Comparison of ENCODE assay signal across 8 cellular contexts in genomic region chr2:219521066-219521880, GRCh38. TPM values are rescaled to one million over a fixed set of nuclear protein-coding genes. Genes with fewer than 3 reads are reported as not detected.
A peak's percentile ranks its signal among the peaks of the same experiment; 100 is the strongest.
DNase-seq lines count a peak whose midpoint lies in the region; ATAC-seq and TF ChIP-seq lines count a peak whose summit lies in the region.

No MANE protein-coding gene starts in this region.

- no TSS peak for BruUV-seq in IMR-90 (replicated peaks; lab: Mats Ljungman, UMichigan)

- POLR2A ChIA-PET in IMR-90 (lab: Charles Lee; ENCODE audit: unreplicated experiment) = no interaction called here

- H2BK120ac ChIP-seq in IMR-90 (ENCODE audit: low read depth, low read length) = peak overlapping the region; percentile 71

- dilution Hi-C loops in IMR-90 (cut with HindIII; ENCODE audit: low sequenced_read_pairs, unreplicated experiment) = no loop called here

- peak overlapping the region; percentile 15; the same call in 2 of the 3 replicates for H2BK15ac ChIP-seq in IMR-90 (ENCODE audit: low read depth, low read length)

- H3K4me1 ChIP-seq in DOHH2 (ENCODE audit: control insufficient read depth, low read length) (no peaks in the 10 kb centered on the region), IMR-90 (ENCODE audit: control insufficient read depth, insufficient read depth, low read length) (peaks cover 16% of the 10 kb centered on the region), tibial artery (peaks cover 0 to 25% (median 19%) of the 10 kb centered on the region in 4 donors)

- DNase-seq in IMR-90 (peak; percentile 37), hepatic stellate cell (ENCODE audit: low spot score) (peak; percentile 82), tibial artery (no peak), GDM1 (lab: John Stamatoyannopoulos, UW) (no peak)
- no peak for DNase-seq in activated CD4-positive, CD25-positive, alpha-beta regulatory T cell treated with anti-CD3 and anti-CD28 coated beads, Interleukin-2, amount 50 U/mL, for 72 hours

- CTCF ChIA-PET in IMR-90 (lab: Yijun Ruan, JAX) = interaction anchor here (0.6 to 2.9 kb wide), 7 partner anchors 9 to 119 kb away, joined by 3 to 17 read pairs (median 9); a partner anchor contains a TSS

- peak overlapping the region; percentile 22 to 55; a peak in 3 of 4 replicates for H4K8ac ChIP-seq in IMR-90 (ENCODE audit: low read depth in 2 of 2, low read length in 2 of 2)

- no peaks in the 10 kb centered on the region for H4K20me1 ChIP-seq in DOHH2 (ENCODE audit: control insufficient read depth, insufficient read depth, low read depth, low read length)
- H4K20me1 ChIP-seq in IMR-90 (ENCODE audit: insufficient read depth, low read length) = no peaks in the 10 kb centered on the region; the same call in 1 of the 2 replicates

- H3K14ac ChIP-seq in IMR-90 (replicated peaks; ENCODE audit: low read depth, low read length) = peak overlapping the region; percentile 59; the same call in 1 of the 2 replicates

- H3K79me2 ChIP-seq in DOHH2 (ENCODE audit: control insufficient read depth, low read length) = no peaks in the 10 kb centered on the region

- no peaks in the 10 kb centered on the region for H3F3A ChIP-seq in DOHH2 (ENCODE audit: control insufficient read depth, insufficient read depth)

- H3K9me3 ChIP-seq in DOHH2 (ENCODE audit: control insufficient read depth, insufficient read depth, low read length) = no peaks in the 10 kb centered on the region
- no peaks in the 10 kb centered on the region for H3K9me3 ChIP-seq in IMR-90 (ENCODE audit: control insufficient read depth, insufficient read depth, low read length)
- H3K9me3 ChIP-seq in tibial artery = no peaks in the 10 kb centered on the region

- WGBS in IMR-90 (ENCODE audit: extremely low coverage in 2 of 2, insufficient read length in 1 of 2), 2 experiments = 40% methylated on average over 3 of the region's 14 CpGs; no CpG with 5 or more reads in 1 of the 2 experiments

- no peak overlapping the region for H3K4me2 ChIP-seq in DOHH2 (ENCODE audit: low read length)
- no peak overlapping the region for H3K4me2 ChIP-seq in IMR-90 (ENCODE audit: low read depth, low read length)

- no peaks in the 10 kb centered on the region for H3K36me3 ChIP-seq in DOHH2 (ENCODE audit: control insufficient read depth, low read length)
- no peaks in the 10 kb centered on the region for H3K36me3 ChIP-seq in IMR-90 (ENCODE audit: control insufficient read depth, insufficient read depth, low read length)
- no peaks in the 10 kb centered on the region for H3K36me3 ChIP-seq in tibial artery

- H2AK5ac ChIP-seq in IMR-90 (ENCODE audit: low read depth, low read length) = 0 out of 2 replicates have a peak overlapping the region, but pooled peaks have one; percentile 2

- H3K9ac ChIP-seq in IMR-90 (ENCODE audit: low read depth, low read length) = peak overlapping the region; percentile 36; the same call in 1 of the 2 replicates

- peak overlapping the region; percentile 43 for H2BK5ac ChIP-seq in IMR-90 (ENCODE audit: low read depth, low read length, poor library complexity, severe bottlenecking)

- intact Hi-C loops in IMR-90 (cut with micrococcal nuclease) (loop anchor here (1.0 to 5.0 kb wide), 3 partner anchors 23 to 118 kb away; partner anchors contain the start of gene GMPPA), tibial artery (cut with DNase I; ENCODE audit: low total_unique reads) (no loop called here)

- no peaks in the 10 kb centered on the region for H3K9me1 ChIP-seq in IMR-90 (ENCODE audit: insufficient read depth, low read length)

- peak; percentile 58 for TF ChIP-seq RAD21 in IMR-90 (IDR thresholded peaks at IDR 0.05; ENCODE audit: low read length)

- peaks cover 73% of the 10 kb centered on the region for H3K27me3 ChIP-seq in DOHH2 (ENCODE audit: control insufficient read depth, low read length)
- peaks cover 33% of the 10 kb centered on the region for H3K27me3 ChIP-seq in IMR-90 (ENCODE audit: control insufficient read depth, insufficient read depth, low read length)
- H3K27me3 ChIP-seq in tibial artery = peaks cover 0 to 1% of the 10 kb centered on the region in 2 donors

- H3K23ac ChIP-seq in IMR-90 (ENCODE audit: low read depth, low read length) = no peak overlapping the region

- peak overlapping the region; percentile 87 for H2AK9ac ChIP-seq in IMR-90 (replicated peaks; ENCODE audit: low read depth, low read length, poor library complexity)

- no peaks in the 10 kb centered on the region for H3K9me2 ChIP-seq in DOHH2 (replicated peaks; ENCODE audit: control insufficient read depth, low read length)

- peak overlapping the region; percentile 88 for H2AFZ ChIP-seq in IMR-90 (replicated peaks; ENCODE audit: low read length, poor library complexity)

- ATAC-seq in IMR-90 (ENCODE audit: low read depth) = peak; percentile 78
- ATAC-seq in HG02981 (IDR thresholded peaks at IDR 0.05; ENCODE audit: unreplicated experiment) = no peak

- peak overlapping the region; percentile 57; the same call in 1 of the 2 replicates for H4K91ac ChIP-seq in IMR-90 (ENCODE audit: insufficient read depth, low read depth, low read length)

- TF ChIP-seq CTCF in DOHH2 (IDR thresholded peaks at IDR 0.05; ENCODE audit: low read depth, low read length, poor library complexity, severe bottlenecking) = peak; percentile 63
- peak; percentile 70 for TF ChIP-seq CTCF in IMR-90 (conservative IDR thresholded peaks at IDR 0.05; ENCODE audit: low read depth, low read length)
- peak; percentile 88 for TF ChIP-seq CTCF in VCaP (conservative IDR thresholded peaks at IDR 0.05)
- TF ChIP-seq CTCF in tibial artery (IDR thresholded peaks at IDR 0.05) = peak; percentile 59 to 65

- in situ Hi-C loops in IMR-90 (cut with MboI; ENCODE audit: low sequenced_read_pairs) = no loop called here

- H2BK20ac ChIP-seq in IMR-90 (ENCODE audit: low read depth, low read length) = 0 out of 2 replicates have a peak overlapping the region, but pooled peaks have one; percentile 14

- no peak overlapping the region; the same call in 1 of the 2 replicates for H4K5ac ChIP-seq in IMR-90 (ENCODE audit: low read depth, low read length)

- H3K4me3 ChIP-seq in DOHH2 (ENCODE audit: low read length) (no peak overlapping the region), IMR-90 (ENCODE audit: insufficient read depth, low read depth, low read length) (no peak overlapping the region), tibial artery (no peak overlapping the region)

- H3K4ac ChIP-seq in IMR-90 (ENCODE audit: low read depth, low read length) = peak overlapping the region; percentile 76

- H3K56ac ChIP-seq in IMR-90 (ENCODE audit: extremely low read depth, insufficient read depth, low read length) = no peak overlapping the region

- no peaks in the 10 kb centered on the region for H3K79me1 ChIP-seq in IMR-90 (ENCODE audit: low read depth in 1 of 2, low read length in 2 of 2)

- no peak overlapping the region for H3K27ac ChIP-seq in DOHH2 (ENCODE audit: low read depth, low read length)
- peak overlapping the region; percentile 26 for H3K27ac ChIP-seq in IMR-90 (ENCODE audit: insufficient read depth, low read length)
- no peak overlapping the region for H3K27ac ChIP-seq in VCaP
- H3K27ac ChIP-seq in tibial artery = peak overlapping the region in 1 of 2 donors; percentile 53

- TF ChIP-seq POLR2A in IMR-90 (IDR thresholded peaks at IDR 0.05; ENCODE audit: low read depth, low read length) = no peak

- H3K18ac ChIP-seq in IMR-90 (ENCODE audit: low read depth, low read length) = no peak overlapping the region

TF ChIP-seq in IMR-90, 13 proteins besides CTCF, POLR2A, EP300 and RAD21:
- no peak for TF ChIP-seq CEBPB (IDR thresholded peaks at IDR 0.05; ENCODE audit: low read depth, low read length)
- TF ChIP-seq SMC3 (IDR thresholded peaks at IDR 0.05; ENCODE audit: low read depth, low read length) = peak; percentile 56
- peak; percentile 94; the same call in 1 of the 2 replicates for TF ChIP-seq MAZ (IDR thresholded peaks at IDR 0.05; ENCODE audit: borderline replicate concordance, low read depth, low read length)
- no peak for TF ChIP-seq BHLHE40 (IDR thresholded peaks at IDR 0.05; ENCODE audit: low read depth, low read length)

RNA-seq across cellular contexts. Expression of gene ASIC4, which starts 7.0 kb away (rescaled TPM):
- total RNA-seq in IMR-90 (2012; rRNA removed) = not detected in 2 replicates
- polyA plus RNA-seq in IMR-90 (2012; rRNA removed) = 0.10 TPM in 1 of 2 replicates, not detected in the other
- polyA plus RNA-seq in IMR-90 (2012; cell fraction: cytosol; rRNA removed) = not detected in 2 replicates
- polyA plus RNA-seq in IMR-90 (2012; cell fraction: nucleus; rRNA removed; ENCODE audit: low replicate concordance) = 0.16 and 0.33 TPM in 2 replicates

RNA-seq across cellular contexts. Expression of gene CHPF, which starts 22.3 kb away (rescaled TPM):
- total RNA-seq in IMR-90 (2012; rRNA removed) = 24.0 and 27.2 TPM in 2 replicates
- 115 and 147 TPM in 2 replicates for polyA plus RNA-seq in IMR-90 (2012; rRNA removed)
- 108 and 204 TPM in 2 replicates for polyA plus RNA-seq in IMR-90 (2012; cell fraction: cytosol; rRNA removed)
- 37.3 and 118 TPM in 2 replicates for polyA plus RNA-seq in IMR-90 (2012; cell fraction: nucleus; rRNA removed; ENCODE audit: low replicate concordance)

RNA-seq across cellular contexts. Expression of gene TMEM198, which starts 22.6 kb away (rescaled TPM):
- total RNA-seq in IMR-90 (2012; rRNA removed) = under 0.01 and 0.18 TPM in 2 replicates
- polyA plus RNA-seq in IMR-90 (2012; rRNA removed) = 2.2 and 3.0 TPM in 2 replicates
- polyA plus RNA-seq in IMR-90 (2012; cell fraction: cytosol; rRNA removed) = 0.81 and 1.3 TPM in 2 replicates
- polyA plus RNA-seq in IMR-90 (2012; cell fraction: nucleus; rRNA removed; ENCODE audit: low replicate concordance) = 20.2 and 40.5 TPM in 2 replicates

RNA-seq across cellular contexts. Expression of gene GMPPA, which starts 22.6 kb away (rescaled TPM):
- 93.0 and 103 TPM in 2 replicates for total RNA-seq in IMR-90 (2012; rRNA removed)
- 124 and 134 TPM in 2 replicates for polyA plus RNA-seq in IMR-90 (2012; rRNA removed)
- 73.7 and 110 TPM in 2 replicates for polyA plus RNA-seq in IMR-90 (2012; cell fraction: cytosol; rRNA removed)
- 322 and 367 TPM in 2 replicates for polyA plus RNA-seq in IMR-90 (2012; cell fraction: nucleus; rRNA removed; ENCODE audit: low replicate concordance)

RNA-seq across cellular contexts. Expression of gene OBSL1, which starts 50.1 kb away (rescaled TPM):
- total RNA-seq in IMR-90 (2012; rRNA removed) = 21.4 and 21.5 TPM in 2 replicates
- polyA plus RNA-seq in IMR-90 (2012; rRNA removed) = 51.2 and 51.8 TPM in 2 replicates
- polyA plus RNA-seq in IMR-90 (2012; cell fraction: cytosol; rRNA removed) = 55.5 and 61.7 TPM in 2 replicates
- 203 and 301 TPM in 2 replicates for polyA plus RNA-seq in IMR-90 (2012; cell fraction: nucleus; rRNA removed; ENCODE audit: low replicate concordance)

Comparison
In these comparisons a context has a peak if more than half of its experiments do, and no peak if none do; other contexts are left out.
1. DNase-seq: peak in IMR-90 (single experiment) and hepatic stellate cell (single experiment); none in tibial artery (0 of 2), GDM1 (single experiment) and activated CD4-positive, CD25-positive, alpha-beta regulatory T cell treated with anti-CD3 and anti-CD28 coated beads, Interleukin-2, amount 50 U/mL, for 72 hours (single experiment).
2. Peak in every context shown above with its lines, with median percentiles within 50 percentile points of each other: CTCF ChIP-seq.